In the genomic region with DNA sequence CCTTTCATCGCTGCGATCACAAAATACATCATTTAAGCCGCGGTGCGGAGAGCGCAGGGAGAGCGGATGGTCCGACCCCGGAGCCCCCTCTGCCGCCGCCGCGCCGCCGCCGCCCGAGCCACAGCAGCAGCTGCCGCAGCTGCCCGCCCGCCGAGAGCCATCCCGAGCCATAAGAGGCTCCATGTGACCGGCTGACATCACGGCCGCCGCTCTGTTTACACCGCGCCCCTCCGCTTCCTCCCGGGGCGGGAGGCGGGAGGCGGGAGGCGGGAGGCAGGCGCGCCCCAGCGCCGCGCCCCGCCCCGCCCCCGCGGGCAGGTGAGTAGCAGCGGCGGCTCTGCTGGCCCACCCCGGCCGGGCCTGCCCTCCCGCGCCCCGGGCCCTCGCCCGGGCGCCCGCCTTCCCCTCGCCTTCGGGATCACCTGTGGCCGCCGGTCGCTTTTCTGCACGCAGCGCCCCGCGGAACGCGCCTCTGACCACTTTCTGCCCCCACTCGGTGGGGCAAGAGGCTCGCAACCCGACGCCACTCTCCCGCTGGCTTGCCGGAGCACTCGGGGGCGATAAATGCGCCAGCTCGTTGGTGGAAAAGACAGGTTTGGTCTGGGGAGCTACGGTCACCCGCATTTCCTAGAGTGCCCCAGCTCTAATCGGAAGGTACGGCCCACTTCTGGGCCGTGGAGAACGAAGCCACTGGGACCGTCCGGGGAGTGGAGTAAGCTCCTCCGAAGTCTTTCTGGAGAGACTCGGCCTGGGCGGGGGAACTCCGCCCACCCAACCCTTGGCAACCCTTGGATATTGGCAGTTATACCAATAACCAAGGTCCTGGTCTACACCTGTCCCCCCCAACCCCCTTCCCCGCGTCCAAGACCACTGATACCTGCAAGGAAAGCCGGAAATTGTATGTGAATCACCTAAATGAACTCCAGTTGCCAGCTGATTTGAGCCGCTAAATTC, we compare ENCODE assay signal across 8 cellular contexts.
DNase-seq lines count a peak whose midpoint lies in the region; ATAC-seq and TF ChIP-seq lines count a peak whose summit lies in the region.

No MANE protein-coding gene starts in this region.

- peak overlapping the region; percentile 59; the same call in 1 of the 2 replicates for H3K9ac ChIP-seq in SK-N-SH

- H3K36me3 ChIP-seq in SK-N-SH (replicated peaks in 1 of 2; ENCODE audit: control insufficient read depth in 1 of 2, insufficient read depth in 2 of 2, low read length in 1 of 2): no peaks in the 10 kb centered on the region
- H3K36me3 ChIP-seq in heart left ventricle: no peaks in the 10 kb centered on the region

- H3K4me3 Mint-ChIP-seq in activated naive CD8-positive, alpha-beta T cell treated with anti-CD3 and anti-CD28 coated beads for 36 hours: peak overlapping the region; percentile 81
- peak overlapping the region; percentile 87 for H3K4me3 Mint-ChIP-seq in type B pancreatic cell

- peaks cover 10% of the 10 kb centered on the region; the same call in 1 of the 2 replicates for H3K27me3 ChIP-seq in SK-N-SH (ENCODE audit: insufficient read depth)
- H3K27me3 ChIP-seq in heart left ventricle: peaks cover 0 to 9% (median 0%) of the 10 kb centered on the region in 9 donors

- no peaks in the 10 kb centered on the region for H3K9me3 Mint-ChIP-seq in activated naive CD8-positive, alpha-beta T cell treated with anti-CD3 and anti-CD28 coated beads for 36 hours
- no peaks in the 10 kb centered on the region for H3K9me3 Mint-ChIP-seq in type B pancreatic cell

- H3K4me1 Mint-ChIP-seq in activated naive CD8-positive, alpha-beta T cell treated with anti-CD3 and anti-CD28 coated beads for 36 hours: peaks cover 46% of the 10 kb centered on the region
- no peaks in the 10 kb centered on the region for H3K4me1 Mint-ChIP-seq in type B pancreatic cell (ENCODE audit: unreplicated experiment)

- H2AFZ ChIP-seq in SK-N-SH (ENCODE audit: low read depth): peak overlapping the region; percentile 43; the same call in 1 of the 2 replicates

- no peak for TF ChIP-seq RAD21 in SK-N-SH (IDR thresholded peaks at IDR 0.05; ENCODE audit: low read length)

- TF ChIP-seq EP300 in SK-N-SH (IDR thresholded peaks at IDR 0.05; ENCODE audit: borderline replicate concordance in 1 of 2, low read depth in 1 of 2, low read length in 1 of 2): no peak

- no peaks in the 10 kb centered on the region for H3K9me2 ChIP-seq in SK-N-SH

- H3K9me3 ChIP-seq in SK-N-SH (no peaks in the 10 kb centered on the region), heart left ventricle (no peaks in the 10 kb centered on the region)

- H3K27me3 Mint-ChIP-seq in activated naive CD8-positive, alpha-beta T cell treated with anti-CD3 and anti-CD28 coated beads for 36 hours: no peaks in the 10 kb centered on the region
- H3K27me3 Mint-ChIP-seq in type B pancreatic cell: peaks cover 66% of the 10 kb centered on the region

- H3F3A ChIP-seq in SK-N-SH (replicated peaks; ENCODE audit: insufficient read depth): no peaks in the 10 kb centered on the region

- ATAC-seq in GM21786 (IDR thresholded peaks at IDR 0.05; ENCODE audit: unreplicated experiment): peak; percentile 82
- ATAC-seq in heart left ventricle: peak; percentile 92 to 95 (median 94)

- TF ChIP-seq CTCF in LNCaP clone FGC (IDR thresholded peaks at IDR 0.05; ENCODE audit: control insufficient read depth, extremely low read depth, insufficient read depth): peak; percentile 32
- no peak for TF ChIP-seq CTCF in SK-N-SH (IDR thresholded peaks at IDR 0.05)
- peak in 2 of 12 donors; percentile 10 to 38 for TF ChIP-seq CTCF in heart left ventricle (IDR thresholded peaks at IDR 0.05)
- peak; percentile 42 for TF ChIP-seq CTCF in type B pancreatic cell (conservative IDR thresholded peaks at IDR 0.05)

- peaks cover 4% of the 10 kb centered on the region for H3K36me3 Mint-ChIP-seq in activated naive CD8-positive, alpha-beta T cell treated with anti-CD3 and anti-CD28 coated beads for 36 hours
- no peaks in the 10 kb centered on the region for H3K36me3 Mint-ChIP-seq in type B pancreatic cell

- 25% methylated on average over 27 of the region's 91 CpGs for WGBS in SK-N-SH (ENCODE audit: low lambda C conversion rate)
- WGBS in heart left ventricle, 4 donors: 2 to 6% (median 3%) methylated on average over 27 to 91 of the region's 91 CpGs

- H3K4me2 ChIP-seq in SK-N-SH: peak overlapping the region; percentile 79; the same call in 1 of the 2 replicates

- peak overlapping the region; percentile 68 for H3K27ac Mint-ChIP-seq in activated naive CD8-positive, alpha-beta T cell treated with anti-CD3 and anti-CD28 coated beads for 36 hours
- peak overlapping the region; percentile 45 for H3K27ac Mint-ChIP-seq in type B pancreatic cell

- intact Hi-C loops in heart left ventricle (cut with DNase I): loop anchor here in 4 of 10 donors (2.0 to 5.0 kb wide), 6 partner anchors 155 to 635 kb away; partner anchors contain the start of gene RORA (in 1 of the 4)
- intact Hi-C loops in posterior cingulate gyrus (cut with DNase I): loop anchor here (5.0 kb wide), 1 partner anchor 460 kb away; no protein-coding TSS in a partner anchor

- TF ChIP-seq POLR2A in heart left ventricle (IDR thresholded peaks at IDR 0.05): peak in 1 of 2 donors; percentile 76

- H3K4me3 ChIP-seq in LNCaP clone FGC (ENCODE audit: low read depth, low read length) (peak overlapping the region; percentile 55), SK-N-SH (ENCODE audit: low read depth in 2 of 2, low read length in 1 of 2) (peak overlapping the region; percentile 61 to 68), heart left ventricle (peak overlapping the region; percentile 68 to 95 (median 86))

- CTCF ChIA-PET in SK-N-SH (lab: Yijun Ruan, JAX): interaction anchor here (0.5 to 3.8 kb wide), 12 partner anchors 9 to 1853 kb away, joined by 3 to 15 read pairs (median 3); no protein-coding TSS in a partner anchor

- H3K79me2 ChIP-seq in SK-N-SH (ENCODE audit: insufficient read depth): no peaks in the 10 kb centered on the region

- H3K27ac ChIP-seq in SK-N-SH (ENCODE audit: low read depth in 2 of 2, low read length in 1 of 2) (no peak overlapping the region), heart left ventricle (peak overlapping the region; percentile 85 to 95 (median 92))

- DNase-seq in DMS79 treated with DMSO at 0.1 percent for 48 hours (lab: John Stamatoyannopoulos, UW) (peak; percentile 54), LNCaP clone FGC (ENCODE audit: low read depth) (no peak), SK-N-SH (peak; percentile 88), heart left ventricle (peak; percentile 89 to 92 (median 90)), posterior cingulate gyrus (peak; percentile 76 to 97 (median 84)), type B pancreatic cell (ENCODE audit: extremely low spot score, unreplicated experiment) (peak; percentile 86)
- peak; percentile 85 for DNase-seq in activated naive CD8-positive, alpha-beta T cell treated with anti-CD3 and anti-CD28 coated beads for 36 hours

- no peaks in the 10 kb centered on the region for H4K20me1 ChIP-seq in SK-N-SH (ENCODE audit: insufficient read depth)

- H3K4me1 ChIP-seq in SK-N-SH (ENCODE audit: control insufficient read depth in 1 of 2, insufficient read depth in 2 of 2, low read depth in 1 of 2, low read length in 1 of 2) (peaks cover 0 to 7% of the 10 kb centered on the region in 2 experiments; a peak in 3 of 4 replicates), heart left ventricle (peaks cover 0 to 30% (median 11%) of the 10 kb centered on the region in 12 donors)

- POLR2A ChIA-PET in SK-N-SH (lab: Yijun Ruan, JAX): no interaction called here

TF ChIP-seq in SK-N-SH, 30 proteins besides CTCF, POLR2A, EP300 and RAD21:
- TF ChIP-seq NFIC (IDR thresholded peaks at IDR 0.05; ENCODE audit: borderline replicate concordance) (no peak), NRF1 (IDR thresholded peaks at IDR 0.05; ENCODE audit: low read depth, low read length) (no peak), RXRA (IDR thresholded peaks at IDR 0.05; ENCODE audit: borderline replicate concordance, low read depth) (no peak), SMC3 (IDR thresholded peaks at IDR 0.05; ENCODE audit: low read depth, low read length) (no peak), GATA2 (CRISPR knock-in tag; IDR thresholded peaks at IDR 0.05) (no peak), CHD2 (IDR thresholded peaks at IDR 0.05; ENCODE audit: low read length, partially characterized antibody) (no peak), RFX5 (IDR thresholded peaks at IDR 0.05; ENCODE audit: low read length) (no peak), FOSL2 (IDR thresholded peaks at IDR 0.05; ENCODE audit: borderline replicate concordance, low read depth) (no peak), MXI1 (IDR thresholded peaks at IDR 0.05; ENCODE audit: low read depth, low read length) (peak; percentile 53; the same call in 1 of the 2 replicates), FOXM1 (IDR thresholded peaks at IDR 0.05; ENCODE audit: low read depth) (no peak)
- TF ChIP-seq, protein P1, sequence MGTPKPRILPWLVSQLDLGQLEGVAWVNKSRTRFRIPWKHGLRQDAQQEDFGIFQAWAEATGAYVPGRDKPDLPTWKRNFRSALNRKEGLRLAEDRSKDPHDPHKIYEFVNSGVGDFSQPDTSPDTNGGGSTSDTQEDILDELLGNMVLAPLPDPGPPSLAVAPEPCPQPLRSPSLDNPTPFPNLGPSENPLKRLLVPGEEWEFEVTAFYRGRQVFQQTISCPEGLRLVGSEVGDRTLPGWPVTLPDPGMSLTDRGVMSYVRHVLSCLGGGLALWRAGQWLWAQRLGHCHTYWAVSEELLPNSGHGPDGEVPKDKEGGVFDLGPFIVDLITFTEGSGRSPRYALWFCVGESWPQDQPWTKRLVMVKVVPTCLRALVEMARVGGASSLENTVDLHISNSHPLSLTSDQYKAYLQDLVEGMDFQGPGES (IDR thresholded peaks at IDR 0.05; ENCODE audit: low read depth, low read length): no peak
- TF ChIP-seq, protein P2, sequence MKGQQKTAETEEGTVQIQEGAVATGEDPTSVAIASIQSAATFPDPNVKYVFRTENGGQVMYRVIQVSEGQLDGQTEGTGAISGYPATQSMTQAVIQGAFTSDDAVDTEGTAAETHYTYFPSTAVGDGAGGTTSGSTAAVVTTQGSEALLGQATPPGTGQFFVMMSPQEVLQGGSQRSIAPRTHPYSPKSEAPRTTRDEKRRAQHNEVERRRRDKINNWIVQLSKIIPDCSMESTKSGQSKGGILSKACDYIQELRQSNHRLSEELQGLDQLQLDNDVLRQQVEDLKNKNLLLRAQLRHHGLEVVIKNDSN (IDR thresholded peaks at IDR 0.05; ENCODE audit: borderline replicate concordance, low read depth): peak; percentile 80

Comparison
In these comparisons a context has a peak if more than half of its experiments do, and no peak if none do; other contexts are left out.
1. H3K27ac ChIP-seq: peak in heart left ventricle (12 of 12); none in SK-N-SH (0 of 2).
2. Peak in every context shown above with its lines, with median percentiles within 50 percentile points of each other: H3K4me3 ChIP-seq.